ENCODE assay signal across 8 cellular contexts in genomic region chr7:954330-955238, GRCh38. TPM values are rescaled to one million over a fixed set of nuclear protein-coding genes. Genes with fewer than 3 reads are reported as not detected.
DNase-seq lines count a peak whose midpoint lies in the region; TF ChIP-seq lines count a peak whose summit lies in the region.

Gene ADAP1 (minus strand): TSS chr7:954680. CDS start chr7:954477, 203 bp downstream.

- peak within 1 kb of the TSS; percentile 41 for H3K4me3 ChIP-seq in AG04449 (ENCODE audit: low read depth, low read length)
- H3K4me3 ChIP-seq in ectodermal cell (ENCODE audit: insufficient read depth, low read depth, low read length), result peak within 1 kb of the TSS; percentile 18
- peak within 1 kb of the TSS; percentile 35 for H3K4me3 ChIP-seq in mesodermal cell (ENCODE audit: extremely low read depth, insufficient read depth, low read length, poor library complexity, severe bottlenecking)

- H3K27ac Mint-ChIP-seq in activated CD4-positive, alpha-beta T cell treated with anti-CD3 and anti-CD28 coated beads, Interleukin-2, amount 10 ng/mL, durations not matched to agents 7 days and 5 days, result peak within 1 kb of the TSS; percentile 54

- peak; percentile 60 for TF ChIP-seq POLR2A in GM18951 (IDR thresholded peaks at IDR 0.05; ENCODE audit: extremely low read depth, insufficient read depth, insufficient read length)

- POLR2A ChIA-PET in AG04449 (lab: Yijun Ruan, JAX), result interaction anchor here (0.6 kb wide), 1 partner anchor 39 kb away, joined by 3 read pairs; no protein-coding TSS in a partner anchor
- POLR2A ChIA-PET in activated CD4-positive, alpha-beta T cell treated with anti-CD3 and anti-CD28 coated beads, Interleukin-2, amount 10 ng/mL, durations not matched to agents 7 days and 5 days (lab: Charles Lee), result interaction anchor here (0.6 kb wide), 1 partner anchor 31 kb away, joined by 4 read pairs; no protein-coding TSS in a partner anchor

- no peak within 1 kb of the TSS for H3K27ac ChIP-seq in ectodermal cell (ENCODE audit: insufficient read depth, low read depth, low read length, poor library complexity, severe bottlenecking)
- H3K27ac ChIP-seq in mesodermal cell (ENCODE audit: low read depth, low read length, severe bottlenecking), result no peak within 1 kb of the TSS

- CTCF ChIA-PET in AG04449 (lab: Yijun Ruan, JAX), result interaction anchor here (0.6 to 1.0 kb wide), 2 partner anchors 83 to 168 kb away, joined by 3 read pairs; no protein-coding TSS in a partner anchor
- CTCF ChIA-PET in activated CD4-positive, alpha-beta T cell treated with anti-CD3 and anti-CD28 coated beads, Interleukin-2, amount 10 ng/mL, durations not matched to agents 7 days and 5 days (lab: Charles Lee), result interaction anchor here (0.7 to 1.2 kb wide), 2 partner anchors 19 to 46 kb away, joined by 3 to 4 read pairs; no protein-coding TSS in a partner anchor

- H3K9me3 Mint-ChIP-seq in activated CD4-positive, alpha-beta T cell treated with anti-CD3 and anti-CD28 coated beads, Interleukin-2, amount 10 ng/mL, durations not matched to agents 7 days and 5 days, result no peaks in the 10 kb centered on the region

- 12% methylated on average over 115 of the region's 115 CpGs for WGBS in ectodermal cell, 2 experiments
- WGBS in mesodermal cell (ENCODE audit: insufficient coverage in 2 of 2), 2 experiments, result 7 to 16% methylated on average over 77 to 78 of the region's 115 CpGs

- H3K4me3 Mint-ChIP-seq in activated CD4-positive, alpha-beta T cell treated with anti-CD3 and anti-CD28 coated beads, Interleukin-2, amount 10 ng/mL, durations not matched to agents 7 days and 5 days, result peak within 1 kb of the TSS; percentile 58

- no peaks in the 10 kb centered on the region for H3K9me3 ChIP-seq in ectodermal cell (ENCODE audit: control insufficient read depth, low read length)
- H3K9me3 ChIP-seq in mesodermal cell (ENCODE audit: control insufficient read depth, low read length), result no peaks in the 10 kb centered on the region

- H3K4me1 Mint-ChIP-seq in activated CD4-positive, alpha-beta T cell treated with anti-CD3 and anti-CD28 coated beads, Interleukin-2, amount 10 ng/mL, durations not matched to agents 7 days and 5 days, result peaks cover 4% of the 10 kb centered on the region

- no peaks in the 10 kb centered on the region for H3K36me3 Mint-ChIP-seq in activated CD4-positive, alpha-beta T cell treated with anti-CD3 and anti-CD28 coated beads, Interleukin-2, amount 10 ng/mL, durations not matched to agents 7 days and 5 days (ENCODE audit: low read depth)

- peak; percentile 6 for TF ChIP-seq CTCF in AG04449 (IDR thresholded peaks at IDR 0.05; ENCODE audit: insufficient read depth, low read length, missing control alignments)

- H3K4me1 ChIP-seq in ectodermal cell (ENCODE audit: control insufficient read depth, insufficient read depth, low read length) (no peaks in the 10 kb centered on the region), mesodermal cell (ENCODE audit: control insufficient read depth, insufficient read depth, low read length, poor library complexity, severe bottlenecking) (peaks cover 4% of the 10 kb centered on the region)

- no peaks in the 10 kb centered on the region for H3K36me3 ChIP-seq in ectodermal cell (ENCODE audit: control insufficient read depth, insufficient read depth, low read length)
- H3K36me3 ChIP-seq in mesodermal cell (ENCODE audit: control insufficient read depth, insufficient read depth, low read length), result no peaks in the 10 kb centered on the region

- H3K27me3 ChIP-seq in ectodermal cell (ENCODE audit: control insufficient read depth, insufficient read depth, low read length, poor library complexity, severe bottlenecking), result peaks cover 43% of the 10 kb centered on the region

- H3K27me3 Mint-ChIP-seq in activated CD4-positive, alpha-beta T cell treated with anti-CD3 and anti-CD28 coated beads, Interleukin-2, amount 10 ng/mL, durations not matched to agents 7 days and 5 days, result peaks cover 14% of the 10 kb centered on the region

- DNase-seq in AG04449 (ENCODE audit: low read depth, low spot score) (no peak), HT-29 (ENCODE audit: low spot score) (peak; percentile 77), NCI-H524 treated with DMSO at 0.1 percent for 48 hours (lab: John Stamatoyannopoulos, UW) (no peak)
- DNase-seq in activated CD4-positive, alpha-beta T cell treated with anti-CD3 and anti-CD28 coated beads, Interleukin-2, amount 10 ng/mL, durations not matched to agents 7 days and 5 days, result peak; percentile 33
- DNase-seq in stimulated activated CD8-positive, alpha-beta memory T cell treated with anti-CD3 and anti-CD28 coated beads, Interleukin-4, amount 100 ng/mL, for 48 hours, result peak; percentile 67

- in situ Hi-C loops in GM18951 (cut with MboI; ENCODE audit: low sequenced_read_pairs, unreplicated experiment), result loop anchor here (25.0 kb wide), 1 partner anchor 167 kb away; no protein-coding TSS in a partner anchor

RNA-seq across cellular contexts. Expression of gene ADAP1, which starts in this region (rescaled TPM):
- 535 and 538 TPM in 2 replicates for total RNA-seq in HT-29 (2014; rRNA removed; shearing (Covaris generic))
- total RNA-seq in activated CD4-positive, alpha-beta T cell treated with anti-CD3 and anti-CD28 coated beads, Interleukin-2, amount 10 ng/mL, durations not matched to agents 7 days and 5 days, result 10 to 100 TPM; 12.4 to 13.5 TPM
- polyA plus RNA-seq in ectodermal cell (2013, experiment 1 of 4), result 1.6 TPM
- polyA plus RNA-seq in ectodermal cell (2013, experiment 2 of 4), result 0.73 TPM
- 1.4 TPM for polyA plus RNA-seq in ectodermal cell (2013, experiment 3 of 4)
- polyA plus RNA-seq in ectodermal cell (2013, experiment 4 of 4), result 0.77 TPM
- 2.2 TPM for polyA plus RNA-seq in mesodermal cell (2013, experiment 1 of 2)
- polyA plus RNA-seq in mesodermal cell (2013, experiment 2 of 2), result 1.7 TPM

Comparison
In these comparisons a context has a peak if more than half of its experiments do, and no peak if none do; other contexts are left out.
1. RNA of gene ADAP1 (total RNA-seq): 535 to 538 TPM in HT-29; 12.4 to 13.5 TPM in activated CD4-positive, alpha-beta T cell treated with anti-CD3 and anti-CD28 coated beads, Interleukin-2, amount 10 ng/mL, durations not matched to agents 7 days and 5 days; every median in the first group is over 10 times any median in the second.
2. DNase-seq: peak in HT-29 (single experiment), activated CD4-positive, alpha-beta T cell treated with anti-CD3 and anti-CD28 coated beads, Interleukin-2, amount 10 ng/mL, durations not matched to agents 7 days and 5 days (single experiment) and stimulated activated CD8-positive, alpha-beta memory T cell treated with anti-CD3 and anti-CD28 coated beads, Interleukin-4, amount 100 ng/mL, for 48 hours (single experiment); none in AG04449 (single experiment) and NCI-H524 treated with DMSO at 0.1 percent for 48 hours (single experiment).
3. Peak in every context shown above with its lines, with median percentiles within 50 percentile points of each other: H3K4me3 ChIP-seq.